In genomic region chr20:54168961-54169862, GRCh38 we compare ENCODE assay signal across 1 cellular context.
TF ChIP-seq lines count a peak whose summit lies in the region.

No MANE protein-coding gene starts in this region.

TF ChIP-seq in HepG2, 621 proteins besides CTCF, POLR2A, EP300 and RAD21 (continued from another document and continues in another):
- no peak for TF ChIP-seq MATR3 (CRISPR knock-in tag; IDR thresholded peaks at IDR 0.05)
- no peak for TF ChIP-seq STAG1 (CRISPR knock-in tag; IDR thresholded peaks at IDR 0.05)
- peak; percentile 84 for TF ChIP-seq FOSL1 (CRISPR knock-in tag; IDR thresholded peaks at IDR 0.05; ENCODE audit: borderline replicate concordance)
- TF ChIP-seq THAP11 (CRISPR knock-in tag; IDR thresholded peaks at IDR 0.05): no peak
- TF ChIP-seq ZNF251 (CRISPR knock-in tag; IDR thresholded peaks at IDR 0.05): no peak
- 0 out of 2 replicates have a peak, but pooled peaks have one; percentile 23 for TF ChIP-seq ZNF644 (CRISPR knock-in tag; IDR thresholded peaks at IDR 0.05; ENCODE audit: low read depth)
- TF ChIP-seq ZNF441 (CRISPR knock-in tag; IDR thresholded peaks at IDR 0.05; ENCODE audit: borderline replicate concordance): no peak
- TF ChIP-seq NFE2 (CRISPR knock-in tag; IDR thresholded peaks at IDR 0.05): no peak
- no peak for TF ChIP-seq CEBPG (CRISPR knock-in tag; IDR thresholded peaks at IDR 0.05)
- TF ChIP-seq ZNF3 (CRISPR knock-in tag; IDR thresholded peaks at IDR 0.05): peak; percentile 96
- no peak for TF ChIP-seq ELF3 (CRISPR knock-in tag; IDR thresholded peaks at IDR 0.05)
- TF ChIP-seq ATF1 (CRISPR knock-in tag; IDR thresholded peaks at IDR 0.05): no peak
- no peak for TF ChIP-seq ZFY (CRISPR knock-in tag; IDR thresholded peaks at IDR 0.05)
- TF ChIP-seq TCF7L2 (IDR thresholded peaks at IDR 0.05; ENCODE audit: low read depth, low read length): no peak
- TF ChIP-seq RCOR2 (CRISPR knock-in tag; IDR thresholded peaks at IDR 0.05): no peak
- TF ChIP-seq ZMYM3 (CRISPR knock-in tag; IDR thresholded peaks at IDR 0.05): peak; percentile 74; the same call in 1 of the 2 replicates
- no peak for TF ChIP-seq TCF12 (IDR thresholded peaks at IDR 0.05)
- no peak for TF ChIP-seq TCF12 (CRISPR knock-in tag; IDR thresholded peaks at IDR 0.05)
- no peak for TF ChIP-seq ZFP62 (CRISPR knock-in tag; IDR thresholded peaks at IDR 0.05)
- TF ChIP-seq RARG (CRISPR knock-in tag; IDR thresholded peaks at IDR 0.05; ENCODE audit: low read depth): no peak
- no peak for TF ChIP-seq TBP (CRISPR knock-in tag; IDR thresholded peaks at IDR 0.05)
- TF ChIP-seq, protein P1, sequence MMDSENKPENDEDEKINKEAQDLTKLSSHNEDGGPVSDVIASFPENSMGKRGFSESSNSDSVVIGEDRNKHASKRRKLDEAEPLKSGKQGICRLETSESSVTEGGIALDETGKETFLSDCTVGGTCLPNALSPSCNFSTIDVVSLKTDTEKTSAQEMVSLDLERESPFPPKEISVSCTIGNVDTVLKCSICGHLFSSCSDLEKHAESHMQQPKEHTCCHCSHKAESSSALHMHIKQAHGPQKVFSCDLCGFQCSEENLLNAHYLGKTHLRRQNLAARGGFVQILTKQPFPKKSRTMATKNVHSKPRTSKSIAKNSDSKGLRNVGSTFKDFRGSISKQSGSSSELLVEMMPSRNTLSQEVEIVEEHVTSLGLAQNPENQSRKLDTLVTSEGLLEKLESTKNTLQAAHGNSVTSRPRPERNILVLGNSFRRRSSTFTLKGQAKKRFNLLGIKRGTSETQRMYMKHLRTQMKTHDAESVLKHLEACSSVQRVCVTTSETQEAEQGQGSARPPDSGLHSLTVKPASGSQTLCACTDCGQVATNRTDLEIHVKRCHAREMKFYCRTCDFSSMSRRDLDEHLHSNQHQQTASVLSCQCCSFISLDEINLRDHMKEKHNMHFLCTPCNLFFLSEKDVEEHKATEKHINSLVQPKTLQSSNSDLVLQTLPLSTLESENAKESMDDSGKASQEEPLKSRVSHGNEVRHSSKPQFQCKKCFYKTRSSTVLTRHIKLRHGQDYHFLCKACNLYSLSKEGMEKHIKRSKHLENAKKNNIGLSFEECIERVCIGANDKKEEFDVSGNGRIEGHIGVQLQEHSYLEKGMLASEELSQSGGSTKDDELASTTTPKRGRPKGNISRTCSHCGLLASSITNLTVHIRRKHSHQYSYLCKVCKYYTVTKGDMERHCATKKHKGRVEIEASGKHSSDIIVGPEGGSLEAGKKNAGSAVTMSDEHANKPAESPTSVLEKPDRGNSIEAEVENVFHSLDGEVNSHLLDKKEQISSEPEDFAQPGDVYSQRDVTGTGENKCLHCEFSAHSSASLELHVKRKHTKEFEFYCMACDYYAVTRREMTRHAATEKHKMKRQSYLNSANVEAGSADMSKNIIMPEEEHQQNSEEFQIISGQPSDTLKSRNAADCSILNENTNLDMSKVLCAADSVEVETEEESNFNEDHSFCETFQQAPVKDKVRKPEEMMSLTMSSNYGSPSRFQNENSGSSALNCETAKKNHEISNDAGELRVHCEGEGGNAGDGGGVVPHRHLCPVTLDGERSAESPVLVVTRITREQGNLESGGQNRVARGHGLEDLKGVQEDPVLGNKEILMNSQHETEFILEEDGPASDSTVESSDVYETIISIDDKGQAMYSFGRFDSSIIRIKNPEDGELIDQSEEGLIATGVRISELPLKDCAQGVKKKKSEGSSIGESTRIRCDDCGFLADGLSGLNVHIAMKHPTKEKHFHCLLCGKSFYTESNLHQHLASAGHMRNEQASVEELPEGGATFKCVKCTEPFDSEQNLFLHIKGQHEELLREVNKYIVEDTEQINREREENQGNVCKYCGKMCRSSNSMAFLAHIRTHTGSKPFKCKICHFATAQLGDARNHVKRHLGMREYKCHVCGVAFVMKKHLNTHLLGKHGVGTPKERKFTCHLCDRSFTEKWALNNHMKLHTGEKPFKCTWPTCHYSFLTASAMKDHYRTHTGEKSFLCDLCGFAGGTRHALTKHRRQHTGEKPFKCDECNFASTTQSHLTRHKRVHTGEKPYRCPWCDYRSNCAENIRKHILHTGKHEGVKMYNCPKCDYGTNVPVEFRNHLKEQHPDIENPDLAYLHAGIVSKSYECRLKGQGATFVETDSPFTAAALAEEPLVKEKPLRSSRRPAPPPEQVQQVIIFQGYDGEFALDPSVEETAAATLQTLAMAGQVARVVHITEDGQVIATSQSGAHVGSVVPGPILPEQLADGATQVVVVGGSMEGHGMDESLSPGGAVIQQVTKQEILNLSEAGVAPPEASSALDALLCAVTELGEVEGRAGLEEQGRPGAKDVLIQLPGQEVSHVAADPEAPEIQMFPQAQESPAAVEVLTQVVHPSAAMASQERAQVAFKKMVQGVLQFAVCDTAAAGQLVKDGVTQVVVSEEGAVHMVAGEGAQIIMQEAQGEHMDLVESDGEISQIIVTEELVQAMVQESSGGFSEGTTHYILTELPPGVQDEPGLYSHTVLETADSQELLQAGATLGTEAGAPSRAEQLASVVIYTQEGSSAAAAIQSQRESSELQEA (CRISPR knock-in tag; IDR thresholded peaks at IDR 0.05; ENCODE audit: not compliant biosample characterization): no peak
- no peak for TF ChIP-seq DNMT1 (CRISPR knock-in tag; IDR thresholded peaks at IDR 0.05)
- TF ChIP-seq JUNB (CRISPR knock-in tag; IDR thresholded peaks at IDR 0.05; ENCODE audit: borderline replicate concordance): peak; percentile 56; the same call in 1 of the 2 replicates
- TF ChIP-seq FOSL2 (CRISPR knock-in tag; IDR thresholded peaks at IDR 0.05): peak; percentile 91
- peak; percentile 40; the same call in 1 of the 2 replicates for TF ChIP-seq YEATS2 (CRISPR knock-in tag; IDR thresholded peaks at IDR 0.05; ENCODE audit: borderline replicate concordance)
- peak; percentile 47 for TF ChIP-seq FOXA3 (CRISPR knock-in tag; IDR thresholded peaks at IDR 0.05)
- TF ChIP-seq ZNF574 (CRISPR knock-in tag; IDR thresholded peaks at IDR 0.05): no peak
- TF ChIP-seq, protein P2, sequence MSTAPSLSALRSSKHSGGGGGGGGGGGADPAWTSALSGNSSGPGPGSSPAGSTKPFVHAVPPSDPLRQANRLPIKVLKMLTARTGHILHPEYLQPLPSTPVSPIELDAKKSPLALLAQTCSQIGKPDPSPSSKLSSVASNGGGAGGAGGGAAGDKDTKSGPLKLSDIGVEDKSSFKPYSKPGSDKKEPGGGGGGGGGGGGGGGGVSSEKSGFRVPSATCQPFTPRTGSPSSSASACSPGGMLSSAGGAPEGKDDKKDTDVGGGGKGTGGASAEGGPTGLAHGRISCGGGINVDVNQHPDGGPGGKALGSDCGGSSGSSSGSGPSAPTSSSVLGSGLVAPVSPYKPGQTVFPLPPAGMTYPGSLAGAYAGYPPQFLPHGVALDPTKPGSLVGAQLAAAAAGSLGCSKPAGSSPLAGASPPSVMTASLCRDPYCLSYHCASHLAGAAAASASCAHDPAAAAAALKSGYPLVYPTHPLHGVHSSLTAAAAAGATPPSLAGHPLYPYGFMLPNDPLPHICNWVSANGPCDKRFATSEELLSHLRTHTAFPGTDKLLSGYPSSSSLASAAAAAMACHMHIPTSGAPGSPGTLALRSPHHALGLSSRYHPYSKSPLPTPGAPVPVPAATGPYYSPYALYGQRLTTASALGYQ (CRISPR knock-in tag; IDR thresholded peaks at IDR 0.05): 0 out of 2 replicates have a peak, but pooled peaks have one; percentile 30
- TF ChIP-seq ZNF558 (CRISPR knock-in tag; IDR thresholded peaks at IDR 0.05; ENCODE audit: borderline replicate concordance): no peak
- no peak for TF ChIP-seq GTF3A (CRISPR knock-in tag; conservative IDR thresholded peaks at IDR 0.05)
- TF ChIP-seq MAF1 (CRISPR knock-in tag; IDR thresholded peaks at IDR 0.05; ENCODE audit: borderline replicate concordance): no peak
- no peak for TF ChIP-seq NR2C2 (CRISPR knock-in tag; IDR thresholded peaks at IDR 0.05; ENCODE audit: borderline replicate concordance)
- peak; percentile 24; the same call in 1 of the 2 replicates for TF ChIP-seq TBX2 (CRISPR knock-in tag; IDR thresholded peaks at IDR 0.05; ENCODE audit: borderline replicate concordance)
- peak; percentile 65; the same call in 1 of the 2 replicates for TF ChIP-seq JUND (CRISPR knock-in tag; IDR thresholded peaks at IDR 0.05)
- peak; percentile 69 for TF ChIP-seq TEAD3 (CRISPR knock-in tag; optimal IDR thresholded peaks at IDR 0.05; ENCODE audit: borderline replicate concordance)
- no peak for TF ChIP-seq THAP7 (CRISPR knock-in tag; IDR thresholded peaks at IDR 0.05)
- TF ChIP-seq ZNF382 (CRISPR knock-in tag; IDR thresholded peaks at IDR 0.05; ENCODE audit: borderline replicate concordance): no peak
- TF ChIP-seq ZFP82 (CRISPR knock-in tag; IDR thresholded peaks at IDR 0.05; ENCODE audit: borderline replicate concordance): no peak
- peak; percentile 56; the same call in 1 of the 2 replicates for TF ChIP-seq ZNF335 (CRISPR knock-in tag; IDR thresholded peaks at IDR 0.05)
- TF ChIP-seq ZNF672 (CRISPR knock-in tag; IDR thresholded peaks at IDR 0.05): no peak
- TF ChIP-seq, protein P3, sequence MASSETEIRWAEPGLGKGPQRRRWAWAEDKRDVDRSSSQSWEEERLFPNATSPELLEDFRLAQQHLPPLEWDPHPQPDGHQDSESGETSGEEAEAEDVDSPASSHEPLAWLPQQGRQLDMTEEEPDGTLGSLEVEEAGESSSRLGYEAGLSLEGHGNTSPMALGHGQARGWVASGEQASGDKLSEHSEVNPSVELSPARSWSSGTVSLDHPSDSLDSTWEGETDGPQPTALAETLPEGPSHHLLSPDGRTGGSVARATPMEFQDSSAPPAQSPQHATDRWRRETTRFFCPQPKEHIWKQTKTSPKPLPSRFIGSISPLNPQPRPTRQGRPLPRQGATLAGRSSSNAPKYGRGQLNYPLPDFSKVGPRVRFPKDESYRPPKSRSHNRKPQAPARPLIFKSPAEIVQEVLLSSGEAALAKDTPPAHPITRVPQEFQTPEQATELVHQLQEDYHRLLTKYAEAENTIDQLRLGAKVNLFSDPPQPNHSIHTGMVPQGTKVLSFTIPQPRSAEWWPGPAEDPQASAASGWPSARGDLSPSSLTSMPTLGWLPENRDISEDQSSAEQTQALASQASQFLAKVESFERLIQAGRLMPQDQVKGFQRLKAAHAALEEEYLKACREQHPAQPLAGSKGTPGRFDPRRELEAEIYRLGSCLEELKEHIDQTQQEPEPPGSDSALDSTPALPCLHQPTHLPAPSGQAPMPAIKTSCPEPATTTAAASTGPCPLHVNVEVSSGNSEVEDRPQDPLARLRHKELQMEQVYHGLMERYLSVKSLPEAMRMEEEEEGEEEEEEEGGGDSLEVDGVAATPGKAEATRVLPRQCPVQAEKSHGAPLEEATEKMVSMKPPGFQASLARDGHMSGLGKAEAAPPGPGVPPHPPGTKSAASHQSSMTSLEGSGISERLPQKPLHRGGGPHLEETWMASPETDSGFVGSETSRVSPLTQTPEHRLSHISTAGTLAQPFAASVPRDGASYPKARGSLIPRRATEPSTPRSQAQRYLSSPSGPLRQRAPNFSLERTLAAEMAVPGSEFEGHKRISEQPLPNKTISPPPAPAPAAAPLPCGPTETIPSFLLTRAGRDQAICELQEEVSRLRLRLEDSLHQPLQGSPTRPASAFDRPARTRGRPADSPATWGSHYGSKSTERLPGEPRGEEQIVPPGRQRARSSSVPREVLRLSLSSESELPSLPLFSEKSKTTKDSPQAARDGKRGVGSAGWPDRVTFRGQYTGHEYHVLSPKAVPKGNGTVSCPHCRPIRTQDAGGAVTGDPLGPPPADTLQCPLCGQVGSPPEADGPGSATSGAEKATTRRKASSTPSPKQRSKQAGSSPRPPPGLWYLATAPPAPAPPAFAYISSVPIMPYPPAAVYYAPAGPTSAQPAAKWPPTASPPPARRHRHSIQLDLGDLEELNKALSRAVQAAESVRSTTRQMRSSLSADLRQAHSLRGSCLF (CRISPR knock-in tag; IDR thresholded peaks at IDR 0.05; ENCODE audit: borderline replicate concordance): no peak
- no peak for TF ChIP-seq ZNF24 (IDR thresholded peaks at IDR 0.05)
- TF ChIP-seq ZNF709 (CRISPR knock-in tag; IDR thresholded peaks at IDR 0.05): no peak
- no peak for TF ChIP-seq POGZ (CRISPR knock-in tag; IDR thresholded peaks at IDR 0.05)
- no peak for TF ChIP-seq MNT (IDR thresholded peaks at IDR 0.05)
- TF ChIP-seq FOXK2 (IDR thresholded peaks at IDR 0.05): no peak
- TF ChIP-seq MEF2D (CRISPR knock-in tag; IDR thresholded peaks at IDR 0.05): no peak
- no peak for TF ChIP-seq ZNF776 (CRISPR knock-in tag; IDR thresholded peaks at IDR 0.05)
